1 cellular context compared by ENCODE assay signal in genomic region chr4:39043058-39043696, GRCh38.
TF ChIP-seq lines count a peak whose summit lies in the region.

No MANE protein-coding gene starts in this region.

TF ChIP-seq in HepG2, 621 proteins besides CTCF, POLR2A, EP300 and RAD21 (continues in another document):
- peak; percentile 42; the same call in 1 of the 2 replicates for TF ChIP-seq ZMYM4 (CRISPR knock-in tag; IDR thresholded peaks at IDR 0.05)
- no peak for TF ChIP-seq ZNF180 (CRISPR knock-in tag; IDR thresholded peaks at IDR 0.05; ENCODE audit: borderline replicate concordance, low read depth)
- TF ChIP-seq ZNF761 (CRISPR knock-in tag; conservative IDR thresholded peaks at IDR 0.05) = no peak
- TF ChIP-seq, protein P1, sequence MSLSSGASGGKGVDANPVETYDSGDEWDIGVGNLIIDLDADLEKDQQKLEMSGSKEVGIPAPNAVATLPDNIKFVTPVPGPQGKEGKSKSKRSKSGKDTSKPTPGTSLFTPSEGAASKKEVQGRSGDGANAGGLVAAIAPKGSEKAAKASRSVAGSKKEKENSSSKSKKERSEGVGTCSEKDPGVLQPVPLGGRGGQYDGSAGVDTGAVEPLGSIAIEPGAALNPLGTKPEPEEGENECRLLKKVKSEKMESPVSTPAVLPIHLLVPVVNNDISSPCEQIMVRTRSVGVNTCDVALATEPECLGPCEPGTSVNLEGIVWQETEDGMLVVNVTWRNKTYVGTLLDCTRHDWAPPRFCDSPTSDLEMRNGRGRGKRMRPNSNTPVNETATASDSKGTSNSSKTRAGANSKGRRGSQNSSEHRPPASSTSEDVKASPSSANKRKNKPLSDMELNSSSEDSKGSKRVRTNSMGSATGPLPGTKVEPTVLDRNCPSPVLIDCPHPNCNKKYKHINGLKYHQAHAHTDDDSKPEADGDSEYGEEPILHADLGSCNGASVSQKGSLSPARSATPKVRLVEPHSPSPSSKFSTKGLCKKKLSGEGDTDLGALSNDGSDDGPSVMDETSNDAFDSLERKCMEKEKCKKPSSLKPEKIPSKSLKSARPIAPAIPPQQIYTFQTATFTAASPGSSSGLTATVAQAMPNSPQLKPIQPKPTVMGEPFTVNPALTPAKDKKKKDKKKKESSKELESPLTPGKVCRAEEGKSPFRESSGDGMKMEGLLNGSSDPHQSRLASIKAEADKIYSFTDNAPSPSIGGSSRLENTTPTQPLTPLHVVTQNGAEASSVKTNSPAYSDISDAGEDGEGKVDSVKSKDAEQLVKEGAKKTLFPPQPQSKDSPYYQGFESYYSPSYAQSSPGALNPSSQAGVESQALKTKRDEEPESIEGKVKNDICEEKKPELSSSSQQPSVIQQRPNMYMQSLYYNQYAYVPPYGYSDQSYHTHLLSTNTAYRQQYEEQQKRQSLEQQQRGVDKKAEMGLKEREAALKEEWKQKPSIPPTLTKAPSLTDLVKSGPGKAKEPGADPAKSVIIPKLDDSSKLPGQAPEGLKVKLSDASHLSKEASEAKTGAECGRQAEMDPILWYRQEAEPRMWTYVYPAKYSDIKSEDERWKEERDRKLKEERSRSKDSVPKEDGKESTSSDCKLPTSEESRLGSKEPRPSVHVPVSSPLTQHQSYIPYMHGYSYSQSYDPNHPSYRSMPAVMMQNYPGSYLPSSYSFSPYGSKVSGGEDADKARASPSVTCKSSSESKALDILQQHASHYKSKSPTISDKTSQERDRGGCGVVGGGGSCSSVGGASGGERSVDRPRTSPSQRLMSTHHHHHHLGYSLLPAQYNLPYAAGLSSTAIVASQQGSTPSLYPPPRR (CRISPR knock-in tag; IDR thresholded peaks at IDR 0.05; ENCODE audit: borderline replicate concordance) = peak; percentile 66; the same call in 1 of the 2 replicates
- no peak for TF ChIP-seq GABPA (IDR thresholded peaks at IDR 0.05; ENCODE audit: low read depth, low read length)
- no peak for TF ChIP-seq GABPA (CRISPR knock-in tag; IDR thresholded peaks at IDR 0.05; ENCODE audit: low read depth)
- TF ChIP-seq ZSCAN9 (CRISPR knock-in tag; IDR thresholded peaks at IDR 0.05; ENCODE audit: borderline replicate concordance) = no peak; the same call in 1 of the 2 replicates
- TF ChIP-seq PHB2 (IDR thresholded peaks at IDR 0.05; ENCODE audit: partially characterized antibody) = no peak
- no peak for TF ChIP-seq ZNF580 (CRISPR knock-in tag; IDR thresholded peaks at IDR 0.05; ENCODE audit: borderline replicate concordance, low read depth)
- TF ChIP-seq ARNT (IDR thresholded peaks at IDR 0.05) = no peak
- TF ChIP-seq ZNF282 (IDR thresholded peaks at IDR 0.05; ENCODE audit: partially characterized antibody) = no peak
- TF ChIP-seq NKX3-1 (CRISPR knock-in tag; IDR thresholded peaks at IDR 0.05) = no peak
- TF ChIP-seq RARA (CRISPR knock-in tag; IDR thresholded peaks at IDR 0.05) = peak; percentile 63
- TF ChIP-seq MTF1 (CRISPR knock-in tag; IDR thresholded peaks at IDR 0.05) = no peak
- TF ChIP-seq DR1 (CRISPR knock-in tag; IDR thresholded peaks at IDR 0.05) = no peak
- TF ChIP-seq KIAA2018 (CRISPR knock-in tag; IDR thresholded peaks at IDR 0.05; ENCODE audit: borderline replicate concordance) = no peak
- TF ChIP-seq NBN (conservative IDR thresholded peaks at IDR 0.05) = no peak
- TF ChIP-seq ZNF501 (CRISPR knock-in tag; IDR thresholded peaks at IDR 0.05) = no peak
- TF ChIP-seq, protein P2, sequence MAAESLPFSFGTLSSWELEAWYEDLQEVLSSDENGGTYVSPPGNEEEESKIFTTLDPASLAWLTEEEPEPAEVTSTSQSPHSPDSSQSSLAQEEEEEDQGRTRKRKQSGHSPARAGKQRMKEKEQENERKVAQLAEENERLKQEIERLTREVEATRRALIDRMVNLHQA (CRISPR knock-in tag; IDR thresholded peaks at IDR 0.05) = no peak
- TF ChIP-seq CAMTA2 (CRISPR knock-in tag; IDR thresholded peaks at IDR 0.05; ENCODE audit: borderline replicate concordance) = no peak
- no peak for TF ChIP-seq ZNF275 (CRISPR knock-in tag; IDR thresholded peaks at IDR 0.05; ENCODE audit: borderline replicate concordance)
- TF ChIP-seq TSC22D2 (CRISPR knock-in tag; IDR thresholded peaks at IDR 0.05; ENCODE audit: borderline replicate concordance) = no peak
- TF ChIP-seq MTA1 (CRISPR knock-in tag; IDR thresholded peaks at IDR 0.05; ENCODE audit: borderline replicate concordance) = no peak
- TF ChIP-seq KLF13 (CRISPR knock-in tag; IDR thresholded peaks at IDR 0.05) = no peak
- no peak for TF ChIP-seq ZBTB14 (CRISPR knock-in tag; IDR thresholded peaks at IDR 0.05)
- TF ChIP-seq, protein P3, sequence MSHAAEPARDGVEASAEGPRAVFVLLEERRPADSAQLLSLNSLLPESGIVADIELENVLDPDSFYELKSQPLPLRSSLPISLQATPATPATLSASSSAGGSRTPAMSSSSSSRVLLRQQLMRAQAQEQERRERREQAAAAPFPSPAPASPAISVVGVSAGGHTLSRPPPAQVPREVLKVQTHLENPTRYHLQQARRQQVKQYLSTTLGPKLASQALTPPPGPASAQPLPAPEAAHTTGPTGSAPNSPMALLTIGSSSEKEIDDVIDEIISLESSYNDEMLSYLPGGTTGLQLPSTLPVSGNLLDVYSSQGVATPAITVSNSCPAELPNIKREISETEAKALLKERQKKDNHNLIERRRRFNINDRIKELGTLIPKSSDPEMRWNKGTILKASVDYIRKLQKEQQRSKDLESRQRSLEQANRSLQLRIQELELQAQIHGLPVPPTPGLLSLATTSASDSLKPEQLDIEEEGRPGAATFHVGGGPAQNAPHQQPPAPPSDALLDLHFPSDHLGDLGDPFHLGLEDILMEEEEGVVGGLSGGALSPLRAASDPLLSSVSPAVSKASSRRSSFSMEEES (CRISPR knock-in tag; IDR thresholded peaks at IDR 0.05) = peak; percentile 19; the same call in 1 of the 2 replicates
- TF ChIP-seq, protein P4, sequence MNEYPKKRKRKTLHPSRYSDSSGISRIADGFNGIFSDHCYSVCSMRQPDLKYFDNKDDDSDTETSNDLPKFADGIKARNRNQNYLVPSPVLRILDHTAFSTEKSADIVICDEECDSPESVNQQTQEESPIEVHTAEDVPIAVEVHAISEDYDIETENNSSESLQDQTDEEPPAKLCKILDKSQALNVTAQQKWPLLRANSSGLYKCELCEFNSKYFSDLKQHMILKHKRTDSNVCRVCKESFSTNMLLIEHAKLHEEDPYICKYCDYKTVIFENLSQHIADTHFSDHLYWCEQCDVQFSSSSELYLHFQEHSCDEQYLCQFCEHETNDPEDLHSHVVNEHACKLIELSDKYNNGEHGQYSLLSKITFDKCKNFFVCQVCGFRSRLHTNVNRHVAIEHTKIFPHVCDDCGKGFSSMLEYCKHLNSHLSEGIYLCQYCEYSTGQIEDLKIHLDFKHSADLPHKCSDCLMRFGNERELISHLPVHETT (CRISPR knock-in tag; conservative IDR thresholded peaks at IDR 0.05) = no peak
- TF ChIP-seq HMGA1 (CRISPR knock-in tag; conservative IDR thresholded peaks at IDR 0.05) = no peak
- TF ChIP-seq ZC3H13 (CRISPR knock-in tag; IDR thresholded peaks at IDR 0.05) = no peak
- peak; percentile 99 for TF ChIP-seq CBFB (CRISPR knock-in tag; IDR thresholded peaks at IDR 0.05)
- TF ChIP-seq GATAD2A (CRISPR knock-in tag; IDR thresholded peaks at IDR 0.05) = peak; percentile 94
- TF ChIP-seq, protein P5, sequence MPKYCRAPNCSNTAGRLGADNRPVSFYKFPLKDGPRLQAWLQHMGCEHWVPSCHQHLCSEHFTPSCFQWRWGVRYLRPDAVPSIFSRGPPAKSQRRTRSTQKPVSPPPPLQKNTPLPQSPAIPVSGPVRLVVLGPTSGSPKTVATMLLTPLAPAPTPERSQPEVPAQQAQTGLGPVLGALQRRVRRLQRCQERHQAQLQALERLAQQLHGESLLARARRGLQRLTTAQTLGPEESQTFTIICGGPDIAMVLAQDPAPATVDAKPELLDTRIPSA (CRISPR knock-in tag; IDR thresholded peaks at IDR 0.05; ENCODE audit: borderline replicate concordance) = no peak
- no peak for TF ChIP-seq ZNF546 (CRISPR knock-in tag; conservative IDR thresholded peaks at IDR 0.05)
- 0 out of 2 replicates have a peak, but pooled peaks have one; percentile 3 for TF ChIP-seq ZKSCAN8 (CRISPR knock-in tag; IDR thresholded peaks at IDR 0.05; ENCODE audit: borderline replicate concordance)
- TF ChIP-seq NAIF1 (CRISPR knock-in tag; IDR thresholded peaks at IDR 0.05; ENCODE audit: borderline replicate concordance) = peak; percentile 43; the same call in 1 of the 2 replicates
- no peak for TF ChIP-seq ZNF564 (CRISPR knock-in tag; IDR thresholded peaks at IDR 0.05)
- TF ChIP-seq SMAD3 (CRISPR knock-in tag; IDR thresholded peaks at IDR 0.05) = peak; percentile 51; the same call in 1 of the 2 replicates
- no peak for TF ChIP-seq ZNF367 (CRISPR knock-in tag; IDR thresholded peaks at IDR 0.05; ENCODE audit: borderline replicate concordance)
- TF ChIP-seq, protein P6, sequence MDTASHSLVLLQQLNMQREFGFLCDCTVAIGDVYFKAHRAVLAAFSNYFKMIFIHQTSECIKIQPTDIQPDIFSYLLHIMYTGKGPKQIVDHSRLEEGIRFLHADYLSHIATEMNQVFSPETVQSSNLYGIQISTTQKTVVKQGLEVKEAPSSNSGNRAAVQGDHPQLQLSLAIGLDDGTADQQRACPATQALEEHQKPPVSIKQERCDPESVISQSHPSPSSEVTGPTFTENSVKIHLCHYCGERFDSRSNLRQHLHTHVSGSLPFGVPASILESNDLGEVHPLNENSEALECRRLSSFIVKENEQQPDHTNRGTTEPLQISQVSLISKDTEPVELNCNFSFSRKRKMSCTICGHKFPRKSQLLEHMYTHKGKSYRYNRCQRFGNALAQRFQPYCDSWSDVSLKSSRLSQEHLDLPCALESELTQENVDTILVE (CRISPR knock-in tag; IDR thresholded peaks at IDR 0.05) = peak; percentile 70; the same call in 1 of the 2 replicates
- no peak for TF ChIP-seq ARNTL (CRISPR knock-in tag; IDR thresholded peaks at IDR 0.05)
- TF ChIP-seq ZNF510 (CRISPR knock-in tag; IDR thresholded peaks at IDR 0.05; ENCODE audit: low read depth) = no peak
- TF ChIP-seq ZNF672 (CRISPR knock-in tag; IDR thresholded peaks at IDR 0.05) = no peak
- no peak for TF ChIP-seq SMYD3 (CRISPR knock-in tag; IDR thresholded peaks at IDR 0.05)
- no peak; the same call in 1 of the 2 replicates for TF ChIP-seq DPF2 (CRISPR knock-in tag; IDR thresholded peaks at IDR 0.05; ENCODE audit: borderline replicate concordance, low read depth)
